In the genomic region with DNA sequence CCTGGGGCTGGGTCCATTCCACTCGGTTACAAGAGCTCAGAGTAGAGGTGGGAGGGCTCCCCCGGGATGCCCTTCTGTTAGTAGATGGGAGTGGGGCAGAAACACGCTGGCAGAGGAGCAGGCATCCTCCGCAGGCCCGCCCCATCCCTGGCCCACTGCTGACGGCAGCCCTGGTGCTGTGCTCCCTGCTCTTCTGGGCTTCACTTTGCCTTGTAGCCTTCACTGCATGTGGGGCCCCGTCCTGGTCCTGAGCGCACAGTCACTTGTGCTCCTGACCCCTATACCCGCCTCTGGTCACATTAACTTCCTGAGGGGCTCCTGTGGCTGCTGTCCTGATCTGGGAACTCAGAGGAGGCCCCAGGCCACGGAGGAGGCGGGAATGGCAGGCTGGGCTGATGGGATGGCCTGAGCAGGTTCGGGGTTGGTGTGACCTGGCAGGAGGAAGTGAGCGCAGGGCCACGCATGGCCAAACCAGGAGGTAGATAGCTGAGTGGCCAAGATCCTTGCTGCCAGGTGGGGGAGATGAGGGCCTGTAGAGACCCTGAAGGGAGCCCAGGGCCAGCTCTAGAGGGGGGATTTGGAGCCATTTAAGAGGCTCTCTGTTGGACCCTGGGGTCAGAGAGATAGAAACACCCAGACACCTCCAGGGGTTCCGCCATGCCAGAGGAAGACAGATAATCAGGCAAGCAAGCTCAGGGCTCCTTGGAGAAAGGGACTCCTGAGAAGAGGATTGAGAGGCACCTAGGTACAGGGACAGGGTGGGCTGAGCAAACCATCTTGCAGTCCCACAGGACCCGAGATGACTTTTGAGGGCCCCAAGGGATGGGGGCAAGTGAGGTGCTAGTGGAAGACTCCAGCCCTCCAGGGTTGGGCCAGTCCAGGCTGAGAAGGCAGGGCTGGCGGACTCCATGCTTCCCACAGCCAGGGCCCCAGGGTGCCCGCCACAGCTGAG, we compare ENCODE assay signal across 14 cellular contexts.
A peak's percentile ranks its signal among the peaks of the same experiment; 100 is the strongest.
DNase-seq lines count a peak whose midpoint lies in the region; ATAC-seq and TF ChIP-seq lines count a peak whose summit lies in the region.
"Had no signal": no experiment of that assay in that cellular context is flagged by ENCODE, and none has a peak within 500 bp of the region (broad histone marks: within the 10 kb centered on the region; RNA-seq: fewer than 3 reads in every experiment).

No MANE protein-coding gene starts in this region.

- no peak for TF ChIP-seq CTCF in left ventricle myocardium inferior (IDR thresholded peaks at IDR 0.05; ENCODE audit: borderline replicate concordance)

- H3K18ac ChIP-seq in neuronal stem cell (ENCODE audit: low read length), result peak overlapping the region; percentile 45

- WGBS in neuronal stem cell (ENCODE audit: extremely low coverage in 2 of 2, insufficient read length in 2 of 2, insufficient replicate concordance in 1 of 2), 2 donors, result no CpG with 5 or more reads among the region's 18 CpGs

- H2AK5ac ChIP-seq in neuronal stem cell (ENCODE audit: low read depth, low read length), result peak overlapping the region; percentile 91

- H2AFZ ChIP-seq in neuronal stem cell (ENCODE audit: low read length), result no peak overlapping the region
- H2AFZ ChIP-seq: GM23248 had no signal

- H3K36me3 ChIP-seq in H7 (replicated peaks; ENCODE audit: control insufficient read depth, insufficient read depth, low read length) (no peaks in the 10 kb centered on the region), neuronal stem cell (replicated peaks in 1 of 2; ENCODE audit: control insufficient read depth in 2 of 2, insufficient read depth in 2 of 2, low read length in 2 of 2) (no peaks in the 10 kb centered on the region), left ventricle myocardium inferior (no peaks in the 10 kb centered on the region)
- H3K36me3 ChIP-seq: BLaER1 treated with 17β-estradiol and CSF1 and Interleukin-3, amounts not matched to agents 10 nM and 100 nM had no signal

- ATAC-seq in GM18870 (IDR thresholded peaks at IDR 0.05; ENCODE audit: unreplicated experiment), result no peak
- ATAC-seq: CD8-positive, alpha-beta T cell; GM12878; HCT116 had no signal

- no peak overlapping the region for H3K4me3 ChIP-seq in H7 (ENCODE audit: insufficient read depth, low read depth, low read length)
- no peak overlapping the region for H3K4me3 ChIP-seq in neuronal stem cell (ENCODE audit: low read length in 2 of 2)
- no peak overlapping the region for H3K4me3 ChIP-seq in left ventricle myocardium inferior
- H3K4me3 ChIP-seq: BLaER1 treated with 17β-estradiol and CSF1 and Interleukin-3, amounts not matched to agents 10 nM and 100 nM; GM12878; GM23248 had no signal

- H2BK120ac ChIP-seq in neuronal stem cell (ENCODE audit: low read depth, low read length), result no peak overlapping the region

- H2BK5ac ChIP-seq in neuronal stem cell (ENCODE audit: low read length), result no peak overlapping the region

- H3K4me1 ChIP-seq in neuronal stem cell (ENCODE audit: control insufficient read depth in 2 of 2, insufficient read depth in 1 of 2, low read depth in 1 of 2, low read length in 2 of 2), result peaks cover 0 to 3% of the 10 kb centered on the region in 2 donors
- peaks cover 4% of the 10 kb centered on the region for H3K4me1 ChIP-seq in left ventricle myocardium inferior
- H3K4me1 ChIP-seq: BLaER1 treated with 17β-estradiol and CSF1 and Interleukin-3, amounts not matched to agents 10 nM and 100 nM had no signal

- no peak overlapping the region for H2BK12ac ChIP-seq in neuronal stem cell (ENCODE audit: low read length)

- intact Hi-C loops in left ventricle myocardium inferior (cut with micrococcal nuclease), result no loop called here

- H3K27me3 ChIP-seq in H7 (ENCODE audit: control insufficient read depth, insufficient read depth, low read length) (no peaks in the 10 kb centered on the region), neuronal stem cell (ENCODE audit: control insufficient read depth in 3 of 3, insufficient read depth in 3 of 3, low read depth in 1 of 3, low read length in 3 of 3) (peaks cover 0 to 4% (median 0%) of the 10 kb centered on the region in 3 experiments), left ventricle myocardium inferior (ENCODE audit: low read depth) (peaks cover 30% of the 10 kb centered on the region)

- DNase-seq in H7 (peak; percentile 66), islet precursor cell (peak; percentile 44), neuronal stem cell (ENCODE audit: low spot score) (no peak), left ventricle myocardium inferior (no peak)
- DNase-seq in activated effector memory CD4-positive, alpha-beta T cell treated with anti-CD3 and anti-CD28 coated beads, Interleukin-2, amount 50 U/mL, for 16 hours, result no peak
- DNase-seq: Calu3; CD8-positive, alpha-beta T cell; DMS79 treated with DMSO at 0.1 percent for 48 hours; GM23248; HFFc6 had no signal

- H3K79me1 ChIP-seq in neuronal stem cell (ENCODE audit: low read depth, low read length), result no peaks in the 10 kb centered on the region

- peaks cover 0 to 5% of the 10 kb centered on the region in 2 donors for H3K9me3 ChIP-seq in neuronal stem cell (replicated peaks in 1 of 2; ENCODE audit: control insufficient read depth in 2 of 2, insufficient read depth in 1 of 2, low read depth in 1 of 2, low read length in 2 of 2)
- peaks cover 2% of the 10 kb centered on the region for H3K9me3 ChIP-seq in left ventricle myocardium inferior (replicated peaks)

- peak overlapping the region; percentile 4 for H2BK15ac ChIP-seq in neuronal stem cell (ENCODE audit: low read length)

- H3K9ac ChIP-seq in neuronal stem cell (ENCODE audit: low read depth, low read length, poor library complexity), result no peak overlapping the region
- H3K9ac ChIP-seq: BLaER1 treated with 17β-estradiol and CSF1 and Interleukin-3, amounts not matched to agents 10 nM and 100 nM; GM23248 had no signal

- no peak overlapping the region for H4K91ac ChIP-seq in neuronal stem cell (ENCODE audit: low read depth, low read length, poor library complexity)

- no peak overlapping the region for H4K8ac ChIP-seq in neuronal stem cell (ENCODE audit: low read depth, low read length)

- peak overlapping the region; percentile 50 for H3K23ac ChIP-seq in neuronal stem cell (ENCODE audit: low read depth, low read length, poor library complexity)

- no peak overlapping the region for H3K4me2 ChIP-seq in neuronal stem cell (ENCODE audit: insufficient read depth, low read length, poor library complexity, severe bottlenecking)
- H3K4me2 ChIP-seq: BLaER1 treated with 17β-estradiol and CSF1 and Interleukin-3, amounts not matched to agents 10 nM and 100 nM had no signal

- peak overlapping the region; percentile 31 for H3K4ac ChIP-seq in neuronal stem cell (ENCODE audit: low read length)

- H3K14ac ChIP-seq in neuronal stem cell (ENCODE audit: low read length), result no peak overlapping the region

- no peak overlapping the region for H3K27ac ChIP-seq in neuronal stem cell (replicated peaks; ENCODE audit: low read length)
- no peak overlapping the region for H3K27ac ChIP-seq in left ventricle myocardium inferior (replicated peaks)
- H3K27ac ChIP-seq: BLaER1 treated with 17β-estradiol and CSF1 and Interleukin-3, amounts not matched to agents 10 nM and 100 nM; GM23248 had no signal

Comparison
In these comparisons a context has a peak if more than half of its experiments do, and no peak if none do; other contexts are left out.
1. DNase-seq: peak in H7 (single experiment) and islet precursor cell (single experiment); none in neuronal stem cell (single experiment), left ventricle myocardium inferior (single experiment) and activated effector memory CD4-positive, alpha-beta T cell treated with anti-CD3 and anti-CD28 coated beads, Interleukin-2, amount 50 U/mL, for 16 hours (single experiment).